ENCODE assay signal across 27 cellular contexts in the genomic region with DNA sequence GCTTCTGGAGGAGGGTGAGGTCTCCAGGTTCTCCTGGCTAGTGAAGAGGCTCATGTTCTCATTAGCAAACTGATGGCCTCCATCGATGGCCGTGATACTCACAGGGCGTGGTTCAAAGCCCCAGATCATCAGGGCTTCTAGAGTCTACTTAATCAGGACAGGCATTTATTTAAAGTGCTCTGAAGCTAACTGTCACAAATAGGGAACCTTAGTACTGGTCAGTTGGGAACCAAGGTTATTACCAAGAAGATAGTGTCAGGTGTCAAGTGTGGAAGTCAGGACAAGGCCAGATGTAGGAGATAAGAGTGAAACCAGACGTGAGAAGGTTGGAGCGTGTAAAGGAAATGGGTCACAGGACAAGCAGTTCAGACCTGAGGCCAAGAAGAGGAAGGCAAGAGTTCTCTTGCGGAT. TPM values are rescaled to one million over a fixed set of nuclear protein-coding genes. Genes with fewer than 3 reads are reported as not detected.
DNase-seq lines count a peak whose midpoint lies in the region; ATAC-seq, FAIRE-seq and TF ChIP-seq lines count a peak whose summit lies in the region.
"Had no signal": no experiment of that assay in that cellular context is flagged by ENCODE, and none has a peak within 500 bp of the region (broad histone marks: within the 10 kb centered on the region; RNA-seq: fewer than 3 reads in every experiment).

No MANE protein-coding gene starts in this region.

- 8% methylated on average over 6 of the region's 6 CpGs for WGBS in K562 (ENCODE audit: insufficient coverage, low coverage, missing lambda C conversion rate)

- no peaks in the 10 kb centered on the region for H3K9me1 ChIP-seq in K562 (ENCODE audit: control insufficient read depth, insufficient read depth, low read length)

- H3K4me1 Mint-ChIP-seq in activated T-cell treated with anti-CD3 and anti-CD28 coated beads, Interleukin-2, amount 50 U/mL, for 24 hours (ENCODE audit: low read depth) = peaks cover 17% of the 10 kb centered on the region

- H3K36me3 ChIP-seq in K562 (ENCODE audit: control insufficient read depth, insufficient read depth, low read length) (0 out of 3 replicates have a peak, but pooled peaks cover under 1% of the 10 kb centered on the region), osteoblast (ENCODE audit: insufficient read depth, low read length) (no peaks in the 10 kb centered on the region)
- H3K36me3 ChIP-seq: BE2C, HAP-1, tibial artery had no signal

- H3K4me2 ChIP-seq in K562 (ENCODE audit: insufficient read depth, low read length) (no peak overlapping the region), osteoblast (ENCODE audit: insufficient read depth, low read length) (no peak overlapping the region)

- H3K4me3 ChIP-seq in K562 (no peak overlapping the region), osteoblast (ENCODE audit: insufficient read depth, low read length) (no peak overlapping the region)
- H3K4me3 ChIP-seq: gastroesophageal sphincter, HAP-1, skin epidermis, stomach, tibial artery had no signal

- H3K27me3 Mint-ChIP-seq in activated T-cell treated with anti-CD3 and anti-CD28 coated beads, Interleukin-2, amount 50 U/mL, for 24 hours = no peaks in the 10 kb centered on the region
- H3K27me3 Mint-ChIP-seq: CD8-positive, alpha-beta memory T cell; dendritic cell treated with granulocyte-macrophage colony-stimulating factor and Interleukin-4, amounts not matched to agents 40 ng/mL and 50 ng/mL, for 4 days had no signal

- no peak overlapping the region for H3K27ac Mint-ChIP-seq in activated T-cell treated with anti-CD3 and anti-CD28 coated beads, Interleukin-2, amount 50 U/mL, for 24 hours
- H3K27ac Mint-ChIP-seq: CD8-positive, alpha-beta memory T cell; dendritic cell treated with granulocyte-macrophage colony-stimulating factor and Interleukin-4, amounts not matched to agents 40 ng/mL and 50 ng/mL, for 4 days had no signal

- DNase-seq in ELR (ENCODE audit: low read depth) = peak; percentile 15
- no peak for DNase-seq in HTR-8/SVneo (ENCODE audit: insufficient read length, low spot score)
- DNase-seq in K562 (ENCODE audit: extremely low read depth in 1 of 4, low spot score in 3 of 4) = peak in 1 of 4 experiments; percentile 22
- DNase-seq in osteoblast (ENCODE audit: insufficient read length, low spot score, missing footprints) = no peak
- no peak for DNase-seq in activated T-cell treated with anti-CD3 and anti-CD28 coated beads, Interleukin-2, amount 50 U/mL, for 24 hours
- DNase-seq in activated CD4-positive, alpha-beta T cell treated with anti-CD3 and anti-CD28 coated beads for 1 hour = no peak
- DNase-seq in midbrain (lab: John Stamatoyannopoulos, UW) = no peak
- DNase-seq: activated CD4-positive, alpha-beta T cell treated with anti-CD3 and anti-CD28 coated beads for 4 hours; BE2C; CD8-positive, alpha-beta memory T cell; immature natural killer cell; left cardiac atrium; NCI-H1436; NCI-H2081; NCI-H526 treated with DMSO at 0.1 percent for 48 hours; NK-92 treated with Interleukin-12 subunit alpha and Interleukin-12 subunit beta, amount 100 ng/mL, for 24 hours; retina; SHP77; stomach; T-helper 2 cell; tibial artery had no signal

- H3K9ac ChIP-seq in K562 (ENCODE audit: insufficient read depth in 1 of 2, low read depth in 2 of 2, low read length in 2 of 2) = no peak overlapping the region
- H3K9ac ChIP-seq: parathyroid adenoma had no signal

- FAIRE-seq in HTR-8/SVneo (lab: Jason Lieb, UNC) (peak; percentile 20), K562 (lab: Jason Lieb, UNC) (peak; percentile 48)
- FAIRE-seq: endometrium had no signal

- H2AFZ ChIP-seq in K562 (ENCODE audit: low read depth, low read length) (no peak overlapping the region), osteoblast (ENCODE audit: low read length) (no peak overlapping the region)
- H2AFZ ChIP-seq: parathyroid adenoma had no signal

- H3K27ac ChIP-seq in K562 (ENCODE audit: extremely low read depth, low read depth, low read length) (peak overlapping the region; percentile 54; the same call in 2 of the 3 replicates), osteoblast (ENCODE audit: low read depth, low read length) (peak overlapping the region; percentile 50)
- H3K27ac ChIP-seq: gastroesophageal sphincter, parathyroid adenoma, skin epidermis, stomach, tibial artery had no signal

- peak; percentile 65 for ATAC-seq in K562
- ATAC-seq: gastroesophageal sphincter, left cardiac atrium had no signal

- TF ChIP-seq CTCF in K562 (IDR thresholded peaks at IDR 0.05 in 2 of 3, conservative IDR thresholded peaks at IDR 0.05 in 1 of 3; ENCODE audit: insufficient read depth in 2 of 3, low read depth in 1 of 3, low read length in 3 of 3) = no peak
- no peak for TF ChIP-seq CTCF in osteoblast (IDR thresholded peaks at IDR 0.05; ENCODE audit: extremely low read depth, low read depth, low read length)

- H4K20me1 ChIP-seq in K562 (replicated peaks; ENCODE audit: control insufficient read depth, insufficient read depth, low read length) = no peaks in the 10 kb centered on the region
- no peaks in the 10 kb centered on the region for H4K20me1 ChIP-seq in osteoblast (ENCODE audit: insufficient read depth, low read length)

- CTCF ChIA-PET in K562 (lab: Yijun Ruan, JAX; ENCODE audit: low intra/inter-chr PET ratio) = no interaction called here

- peaks cover 54% of the 10 kb centered on the region for H3K36me3 Mint-ChIP-seq in activated T-cell treated with anti-CD3 and anti-CD28 coated beads, Interleukin-2, amount 50 U/mL, for 24 hours (ENCODE audit: low read depth)

- intact Hi-C loops in K562 (cut with micrococcal nuclease) = no loop called here

- in situ Hi-C loops in K562 (cut with MboI) = no loop called here

- no peaks in the 10 kb centered on the region for H3K9me3 ChIP-seq in K562 (replicated peaks; ENCODE audit: control insufficient read depth, insufficient read depth, low read depth, low read length)
- no peaks in the 10 kb centered on the region for H3K9me3 ChIP-seq in osteoblast (ENCODE audit: low read depth, low read length)
- H3K9me3 ChIP-seq: BE2C, gastroesophageal sphincter, HAP-1, stomach, tibial artery had no signal

- H3K79me2 ChIP-seq in K562 (ENCODE audit: control insufficient read depth, insufficient read depth, low read length) (no peaks in the 10 kb centered on the region), osteoblast (ENCODE audit: insufficient read depth, low read length) (no peaks in the 10 kb centered on the region)
- H3K79me2 ChIP-seq: parathyroid adenoma had no signal

- no peak for TF ChIP-seq EP300 in K562 (IDR thresholded peaks at IDR 0.05; ENCODE audit: low read length)

- POLR2A ChIA-PET in K562 (lab: Yijun Ruan, JAX) = interaction anchor here (1.0 to 1.5 kb wide), 2 partner anchors 13 to 39 kb away, joined by 3 to 6 read pairs; no protein-coding TSS in a partner anchor

- H3K4me3 Mint-ChIP-seq in activated T-cell treated with anti-CD3 and anti-CD28 coated beads, Interleukin-2, amount 50 U/mL, for 24 hours = no peak overlapping the region
- H3K4me3 Mint-ChIP-seq: CD8-positive, alpha-beta memory T cell; dendritic cell treated with granulocyte-macrophage colony-stimulating factor and Interleukin-4, amounts not matched to agents 40 ng/mL and 50 ng/mL, for 4 days; immature natural killer cell had no signal

- H3K9me3 Mint-ChIP-seq in activated T-cell treated with anti-CD3 and anti-CD28 coated beads, Interleukin-2, amount 50 U/mL, for 24 hours = peaks cover 12% of the 10 kb centered on the region
- H3K9me3 Mint-ChIP-seq: dendritic cell treated with granulocyte-macrophage colony-stimulating factor and Interleukin-4, amounts not matched to agents 40 ng/mL and 50 ng/mL, for 4 days; immature natural killer cell had no signal

- peaks cover 3 to 14% of the 10 kb centered on the region in 2 experiments; a peak in 3 of 5 replicates for H3K4me1 ChIP-seq in K562 (replicated peaks in 1 of 2; ENCODE audit: control insufficient read depth in 2 of 2, insufficient read depth in 2 of 2, low read length in 2 of 2)
- H3K4me1 ChIP-seq in osteoblast (ENCODE audit: insufficient read depth, low read length) = peaks cover 22% of the 10 kb centered on the region
- H3K4me1 ChIP-seq: BE2C, gastroesophageal sphincter had no signal

- TF ChIP-seq POLR2A in K562 (conservative IDR thresholded peaks at IDR 0.05) = no peak

- no peak for TF ChIP-seq RAD21 in K562 (CRISPR knock-in tag; conservative IDR thresholded peaks at IDR 0.05 in 1 of 2, IDR thresholded peaks at IDR 0.05 in 1 of 2)

- no peaks in the 10 kb centered on the region for H3K27me3 ChIP-seq in K562 (ENCODE audit: control insufficient read depth in 2 of 2, insufficient read depth in 2 of 2, low read length in 2 of 2)
- H3K27me3 ChIP-seq in osteoblast (ENCODE audit: insufficient read depth, low read length) = no peaks in the 10 kb centered on the region
- H3K27me3 ChIP-seq: BE2C, gastroesophageal sphincter, stomach, tibial artery had no signal

- no TSS peak for BruUV-seq in K562 (replicated peaks; lab: Mats Ljungman, UMichigan)

RNA-seq across cellular contexts. Expression of gene PIGL, which starts 56.9 kb away (rescaled TPM):
- total RNA-seq in K562 (2011; cell fraction: chromatin; rRNA removed; ENCODE audit: low replicate concordance) = 121 and 141 TPM in 2 replicates
- total RNA-seq in K562 (2011; cell fraction: nucleolus; rRNA removed) = 109 and 111 TPM in 2 replicates
- 115 and 144 TPM in 2 replicates for total RNA-seq in K562 (2011; cell fraction: nucleoplasm; rRNA removed)
- total RNA-seq in K562 (2014; rRNA removed) (23.6 and 26.4 TPM in 2 replicates), K562 (2014; rRNA removed; fragmentation: Illumina TruSeq; extraction: Trizol) (22.7 and 24.5 TPM in 2 replicates), K562 (2015; rRNA removed; fragmentation: Illumina TruSeq; extraction: Trizol) (19.9 and 20.7 TPM in 2 replicates), K562 (2021) (27.7 and 29.6 TPM in 2 replicates), osteoblast (21.8 and 23.5 TPM in 2 replicates)
- polyA plus RNA-seq in K562 (2011; rRNA removed) (43.4 and 53.0 TPM in 2 replicates), K562 (2014; fragmentation: Illumina TruSeq; extraction: Trizol) (25.6 and 26.5 TPM in 2 replicates), K562 (2014; fragmentation: Nextera tagmentation; extraction: Ambion mirVana) (10 to 100 TPM; 54.2 to 55.3 TPM), K562 (2014; rRNA removed) (34.2 and 39.1 TPM in 2 replicates)
- 25.8 and 37.0 TPM in 2 replicates for polyA plus RNA-seq in K562 (2011; cell fraction: cytosol; rRNA removed)
- 236 and 238 TPM in 2 replicates for polyA plus RNA-seq in K562 (2011; cell fraction: nucleus; rRNA removed)
- 16.5 and 22.9 TPM in 2 replicates for polyA plus RNA-seq in K562 (2012)
- polyA minus RNA-seq in K562 (2011; rRNA and poly(A)+ RNA removed) = 23.3 and 27.9 TPM in 2 replicates
- 10.3 and 11.0 TPM in 2 replicates for polyA minus RNA-seq in K562 (2011; cell fraction: cytosol; rRNA and poly(A)+ RNA removed)
- 28.1 and 40.4 TPM in 2 replicates for polyA minus RNA-seq in K562 (2011; cell fraction: nucleus; rRNA and poly(A)+ RNA removed)

RNA-seq across cellular contexts. Expression of gene NCOR1, which starts 58.6 kb away (rescaled TPM):
- total RNA-seq in K562 (2011; cell fraction: chromatin; rRNA removed; ENCODE audit: low replicate concordance) = 137 and 320 TPM in 2 replicates
- total RNA-seq in K562 (2011; cell fraction: nucleolus; rRNA removed) = 51.0 and 77.2 TPM in 2 replicates
- 110 and 139 TPM in 2 replicates for total RNA-seq in K562 (2011; cell fraction: nucleoplasm; rRNA removed)
- 50.9 and 53.9 TPM in 2 replicates for total RNA-seq in K562 (2014; rRNA removed)
- 52.5 and 56.8 TPM in 2 replicates for total RNA-seq in K562 (2014; rRNA removed; fragmentation: Illumina TruSeq; extraction: Trizol)
- total RNA-seq in K562 (2015; rRNA removed; fragmentation: Illumina TruSeq; extraction: Trizol) = 54.9 and 57.4 TPM in 2 replicates
- total RNA-seq in K562 (2021) = 62.1 and 66.5 TPM in 2 replicates
- 59.3 and 64.5 TPM in 2 replicates for polyA plus RNA-seq in K562 (2011; rRNA removed)
- polyA plus RNA-seq in K562 (2011; cell fraction: cytosol; rRNA removed) = 58.3 and 89.8 TPM in 2 replicates
- 66.7 and 77.7 TPM in 2 replicates for polyA plus RNA-seq in K562 (2011; cell fraction: nucleus; rRNA removed)
- polyA plus RNA-seq in K562 (2012) = 34.2 and 40.0 TPM in 2 replicates
- 48.7 and 49.8 TPM in 2 replicates for polyA plus RNA-seq in K562 (2014; fragmentation: Illumina TruSeq; extraction: Trizol)
- polyA plus RNA-seq in K562 (2014; fragmentation: Nextera tagmentation; extraction: Ambion mirVana) = 10 to 100 TPM; 20.2 to 35.3 TPM
- 37.5 and 40.1 TPM in 2 replicates for polyA plus RNA-seq in K562 (2014; rRNA removed)
- 155 and 172 TPM in 2 replicates for polyA minus RNA-seq in K562 (2011; rRNA and poly(A)+ RNA removed)
- 47.7 and 57.5 TPM in 2 replicates for polyA minus RNA-seq in K562 (2011; cell fraction: cytosol; rRNA and poly(A)+ RNA removed)
- 58.2 and 97.3 TPM in 2 replicates for polyA minus RNA-seq in K562 (2011; cell fraction: nucleus; rRNA and poly(A)+ RNA removed)
- 70.7 and 86.9 TPM in 2 replicates for total RNA-seq in osteoblast
